ENCODE assay signal across 11 cellular contexts in genomic region chr1:240091201-240091600, GRCh38. TPM values are rescaled to one million over a fixed set of nuclear protein-coding genes. Genes with fewer than 3 reads are reported as not detected.
DNase-seq lines count a peak whose midpoint lies in the region; ATAC-seq and TF ChIP-seq lines count a peak whose summit lies in the region.
"Had no signal": no experiment of that assay in that cellular context is flagged by ENCODE, and none has a peak within 500 bp of the region (broad histone marks: within the 10 kb centered on the region; RNA-seq: fewer than 3 reads in every experiment).

No MANE protein-coding gene starts in this region.

- H3K36me3 Mint-ChIP-seq in activated CD4-positive, alpha-beta T cell treated with anti-CD3 and anti-CD28 coated beads for 36 hours (ENCODE audit: low read depth), result no peaks in the 10 kb centered on the region
- H3K36me3 Mint-ChIP-seq in WTC11, result no peaks in the 10 kb centered on the region
- peaks cover 0 to 4% (median 0%) of the 10 kb centered on the region in 5 donors for H3K36me3 Mint-ChIP-seq in naive thymus-derived CD4-positive, alpha-beta T cell

- no peak for ATAC-seq in activated CD4-positive, alpha-beta T cell treated with anti-CD3 and anti-CD28 coated beads for 36 hours
- no peak for ATAC-seq in WTC11
- ATAC-seq in GM18502 (IDR thresholded peaks at IDR 0.05; ENCODE audit: poor library complexity, unreplicated experiment), result no peak
- no peak for ATAC-seq in naive thymus-derived CD4-positive, alpha-beta T cell

- peaks cover 29% of the 10 kb centered on the region for H3K27me3 Mint-ChIP-seq in activated CD4-positive, alpha-beta T cell treated with anti-CD3 and anti-CD28 coated beads for 36 hours
- H3K27me3 Mint-ChIP-seq in WTC11 (ENCODE audit: low read depth), result peaks cover 43% of the 10 kb centered on the region
- peaks cover 40 to 56% (median 43%) of the 10 kb centered on the region in 5 donors for H3K27me3 Mint-ChIP-seq in naive thymus-derived CD4-positive, alpha-beta T cell

- 0 to 3% (median 1%) methylated on average over 2 of the region's 2 CpGs for WGBS in stomach, 5 donors

- H3K27ac ChIP-seq in stomach, result no peak overlapping the region
- H3K27ac ChIP-seq in naive thymus-derived CD4-positive, alpha-beta T cell (ENCODE audit: low read depth, low read length), result no peak overlapping the region

- H3K4me1 Mint-ChIP-seq in activated CD4-positive, alpha-beta T cell treated with anti-CD3 and anti-CD28 coated beads for 36 hours, result peaks cover 7% of the 10 kb centered on the region
- H3K4me1 Mint-ChIP-seq in WTC11, result peaks cover 16% of the 10 kb centered on the region
- peaks cover 0 to 10% (median 6%) of the 10 kb centered on the region in 7 donors for H3K4me1 Mint-ChIP-seq in naive thymus-derived CD4-positive, alpha-beta T cell

- H3K27ac Mint-ChIP-seq in activated CD4-positive, alpha-beta T cell treated with anti-CD3 and anti-CD28 coated beads for 36 hours, result no peak overlapping the region
- no peak overlapping the region for H3K27ac Mint-ChIP-seq in WTC11
- H3K27ac Mint-ChIP-seq in naive thymus-derived CD4-positive, alpha-beta T cell, result no peak overlapping the region

- peak overlapping the region; percentile 41 for H3K4me3 ChIP-seq in iPS-15b (ENCODE audit: low read depth, low read length)
- peak overlapping the region in 3 of 4 donors; percentile 46 to 48 (median 46) for H3K4me3 ChIP-seq in stomach
- no peak overlapping the region for H3K4me3 ChIP-seq in naive thymus-derived CD4-positive, alpha-beta T cell (ENCODE audit: low read length)

- H3K4me3 Mint-ChIP-seq in activated CD4-positive, alpha-beta T cell treated with anti-CD3 and anti-CD28 coated beads for 36 hours, result peak overlapping the region; percentile 19
- peak overlapping the region; percentile 78 for H3K4me3 Mint-ChIP-seq in WTC11
- peak overlapping the region in 5 of 10 donors; percentile 16 to 49 (median 45) for H3K4me3 Mint-ChIP-seq in naive thymus-derived CD4-positive, alpha-beta T cell

- H3K4me1 ChIP-seq in iPS-15b (ENCODE audit: control insufficient read depth, insufficient read depth, low read length) (no peaks in the 10 kb centered on the region), stomach (peaks cover 7 to 28% (median 26%) of the 10 kb centered on the region in 4 donors)
- H3K4me1 ChIP-seq in naive thymus-derived CD4-positive, alpha-beta T cell (ENCODE audit: control insufficient read depth in 2 of 2, insufficient read depth in 2 of 2, low read length in 2 of 2), result no peaks in the 10 kb centered on the region

- TF ChIP-seq CTCF in WTC11 (IDR thresholded peaks at IDR 0.05) (no peak), stomach (IDR thresholded peaks at IDR 0.05) (no peak)

- H3K9ac ChIP-seq in iPS-15b (ENCODE audit: low read depth, low read length), result no peak overlapping the region

- no peak for DNase-seq in activated CD4-positive, alpha-beta T cell treated with anti-CD3 and anti-CD28 coated beads for 36 hours
- no peak for DNase-seq in activated CD4-positive, alpha-beta T cell treated with anti-CD3 and anti-CD28 coated beads for 4 hours
- DNase-seq in WTC11 (ENCODE audit: low spot score), result no peak
- DNase-seq in stomach, result no peak
- DNase-seq in naive thymus-derived CD4-positive, alpha-beta T cell, result no peak
- no peak for DNase-seq in mesenteric fat pad (ENCODE audit: low spot score)
- DNase-seq: AML-193, NCI-H187 treated with DMSO at 0.1 percent for 48 hours had no signal

- H3K9me3 ChIP-seq in iPS-15b (ENCODE audit: control insufficient read depth, insufficient read depth, low read length) (no peaks in the 10 kb centered on the region), stomach (no peaks in the 10 kb centered on the region)
- no peaks in the 10 kb centered on the region for H3K9me3 ChIP-seq in naive thymus-derived CD4-positive, alpha-beta T cell (ENCODE audit: control insufficient read depth in 2 of 3, low read length in 3 of 3)
- H3K9me3 ChIP-seq: heart left ventricle had no signal

- H3K36me3 ChIP-seq in iPS-15b (ENCODE audit: control insufficient read depth, insufficient read depth, low read length), result no peaks in the 10 kb centered on the region
- H3K36me3 ChIP-seq in stomach, result no peaks in the 10 kb centered on the region
- no peaks in the 10 kb centered on the region for H3K36me3 ChIP-seq in naive thymus-derived CD4-positive, alpha-beta T cell (ENCODE audit: control insufficient read depth in 2 of 3, insufficient read depth in 3 of 3, low read length in 3 of 3)
- H3K36me3 ChIP-seq: heart left ventricle had no signal

- POLR2A ChIA-PET in activated CD4-positive, alpha-beta T cell treated with anti-CD3 and anti-CD28 coated beads for 36 hours (lab: Charles Lee), result no interaction called here
- POLR2A ChIA-PET in WTC11 (lab: Charles Lee), result no interaction called here
- POLR2A ChIA-PET in naive thymus-derived CD4-positive, alpha-beta T cell (lab: Charles Lee), result no interaction called here

- peaks cover 16% of the 10 kb centered on the region for H3K27me3 ChIP-seq in iPS-15b (ENCODE audit: control insufficient read depth, insufficient read depth, low read length)
- H3K27me3 ChIP-seq in stomach, result peaks cover 0 to 74% (median 33%) of the 10 kb centered on the region in 3 donors
- H3K27me3 ChIP-seq in naive thymus-derived CD4-positive, alpha-beta T cell (ENCODE audit: control insufficient read depth in 2 of 2, insufficient read depth in 2 of 2, low read length in 2 of 2), result peaks cover 0 to 7% of the 10 kb centered on the region in 2 donors

- TF ChIP-seq POLR2A in stomach (IDR thresholded peaks at IDR 0.05), result no peak

- H3K9me3 Mint-ChIP-seq in activated CD4-positive, alpha-beta T cell treated with anti-CD3 and anti-CD28 coated beads for 36 hours (ENCODE audit: low read depth), result no peaks in the 10 kb centered on the region
- no peaks in the 10 kb centered on the region for H3K9me3 Mint-ChIP-seq in WTC11
- peaks cover 0 to 6% (median 0%) of the 10 kb centered on the region in 11 donors for H3K9me3 Mint-ChIP-seq in naive thymus-derived CD4-positive, alpha-beta T cell

- TF ChIP-seq EP300 in stomach (IDR thresholded peaks at IDR 0.05), result no peak

- CTCF ChIA-PET in activated CD4-positive, alpha-beta T cell treated with anti-CD3 and anti-CD28 coated beads for 36 hours (lab: Charles Lee), result no interaction called here
- CTCF ChIA-PET in WTC11 (lab: Charles Lee), result interaction anchor here (0.5 to 1.5 kb wide), 3 partner anchors 20 to 58 kb away, joined by 3 to 6 read pairs (median 4); no protein-coding TSS in a partner anchor
- CTCF ChIA-PET in naive thymus-derived CD4-positive, alpha-beta T cell (lab: Charles Lee), result no interaction called here

- intact Hi-C loops in activated CD4-positive, alpha-beta T cell treated with anti-CD3 and anti-CD28 coated beads for 36 hours (cut with DNase I, micrococcal nuclease), result no loop called here
- intact Hi-C loops in stomach (cut with DNase I; ENCODE audit: low total_unique reads), result no loop called here
- intact Hi-C loops in naive thymus-derived CD4-positive, alpha-beta T cell (cut with micrococcal nuclease), result no loop called here

TF ChIP-seq in WTC11, 78 proteins besides CTCF, POLR2A, EP300 and RAD21 (continues in another document):
- no peak for TF ChIP-seq ZNF512 (CRISPR knock-in tag; IDR thresholded peaks at IDR 0.05; ENCODE audit: borderline replicate concordance)
- TF ChIP-seq NFATC4 (CRISPR knock-in tag; IDR thresholded peaks at IDR 0.05), result no peak
- no peak for TF ChIP-seq ZNF232 (CRISPR knock-in tag; IDR thresholded peaks at IDR 0.05)
- no peak for TF ChIP-seq ZNF425 (CRISPR knock-in tag; conservative IDR thresholded peaks at IDR 0.05)
- no peak for TF ChIP-seq ESRRA (CRISPR knock-in tag; IDR thresholded peaks at IDR 0.05; ENCODE audit: borderline replicate concordance)
- no peak for TF ChIP-seq PRRX2 (CRISPR knock-in tag; IDR thresholded peaks at IDR 0.05)
- no peak for TF ChIP-seq RELA (CRISPR knock-in tag; IDR thresholded peaks at IDR 0.05; ENCODE audit: borderline replicate concordance)
- no peak for TF ChIP-seq USF1 (CRISPR knock-in tag; IDR thresholded peaks at IDR 0.05)

RNA-seq across cellular contexts. Expression of gene FMN2, which starts 0.5 kb away (rescaled TPM):
- not detected for total RNA-seq in activated CD4-positive, alpha-beta T cell treated with anti-CD3 and anti-CD28 coated beads for 36 hours
- total RNA-seq in WTC11 (2021), result 1.5 to 2.1 TPM (median 1.8 TPM) in 3 replicates
- 1 to 10 TPM in 1 of 5 donors, under 1 TPM in 2, not detected in 2; 0.87 to 3.3 (median 0.87) TPM for total RNA-seq in stomach
- polyA plus RNA-seq in stomach, result under 1 TPM; 0.61 to 0.98 (median 0.68) TPM
- total RNA-seq in naive thymus-derived CD4-positive, alpha-beta T cell, result not detected
- polyA plus RNA-seq in naive thymus-derived CD4-positive, alpha-beta T cell, result not detected
- 0.48 TPM for total RNA-seq in mesenteric fat pad
